ENCODE assay signal across 9 cellular contexts in genomic region chr15:88649753-88650551, GRCh38. TPM values are rescaled to one million over a fixed set of nuclear protein-coding genes. Genes with fewer than 3 reads are reported as not detected.
A peak's percentile ranks its signal among the peaks of the same experiment; 100 is the strongest.
DNase-seq lines count a peak whose midpoint lies in the region; ATAC-seq, FAIRE-seq and TF ChIP-seq lines count a peak whose summit lies in the region.
"Had no signal": no experiment of that assay in that cellular context is flagged by ENCODE, and none has a peak within 500 bp of the region (broad histone marks: within the 10 kb centered on the region; RNA-seq: fewer than 3 reads in every experiment).

No MANE protein-coding gene starts in this region.

- no peak overlapping the region for H3K4me3 Mint-ChIP-seq in GM23338
- H3K4me3 Mint-ChIP-seq in activated B cell treated with CpG ODN at 0.5 μM for 24 hours, result peak overlapping the region; percentile 66

- no peaks in the 10 kb centered on the region for H3K36me3 Mint-ChIP-seq in GM23338 (ENCODE audit: low read depth)
- peaks cover 63% of the 10 kb centered on the region for H3K36me3 Mint-ChIP-seq in activated B cell treated with CpG ODN at 0.5 μM for 24 hours (ENCODE audit: low read depth)

- no peak for FAIRE-seq in small intestine (lab: Jason Lieb, UNC)

- no peak for TF ChIP-seq EP300 in gastroesophageal sphincter (IDR thresholded peaks at IDR 0.05)

- H3K4me3 ChIP-seq in GM23338, result no peak overlapping the region
- H3K4me3 ChIP-seq in gastroesophageal sphincter, result no peak overlapping the region
- no peak overlapping the region for H3K4me3 ChIP-seq in small intestine (ENCODE audit: low read depth in 1 of 2, low read length in 2 of 2)
- H3K4me3 ChIP-seq in Karpas-422 (ENCODE audit: low read length), result no peak overlapping the region

- no peaks in the 10 kb centered on the region for H3F3A ChIP-seq in GM23338 (replicated peaks; ENCODE audit: low read depth)

- TF ChIP-seq POLR2A in gastroesophageal sphincter (IDR thresholded peaks at IDR 0.05), result no peak

- H3K9me2 ChIP-seq in GM23338 (ENCODE audit: insufficient read depth), result no peaks in the 10 kb centered on the region
- no peaks in the 10 kb centered on the region for H3K9me2 ChIP-seq in Karpas-422 (replicated peaks; ENCODE audit: insufficient read depth, low read length)

- H3K9ac ChIP-seq in Karpas-422 (ENCODE audit: low read length), result no peak overlapping the region

- H3K4me1 Mint-ChIP-seq in GM23338, result peaks cover 26% of the 10 kb centered on the region
- H3K4me1 Mint-ChIP-seq in activated B cell treated with CpG ODN at 0.5 μM for 24 hours, result peaks cover 92% of the 10 kb centered on the region

- intact Hi-C loops in activated B cell treated with CpG ODN at 0.5 μM for 24 hours (cut with micrococcal nuclease), result no loop called here

- H3K27ac ChIP-seq in GM23338 (ENCODE audit: low read depth) (no peak overlapping the region), gastroesophageal sphincter (peak overlapping the region in 3 of 4 donors; percentile 8 to 61 (median 22)), small intestine (ENCODE audit: low read depth in 1 of 2, low read length in 1 of 2) (peak overlapping the region; percentile 9 to 85), Karpas-422 (ENCODE audit: low read length) (no peak overlapping the region)

- H3K27ac Mint-ChIP-seq in GM23338, result peak overlapping the region; percentile 75; the same call in 1 of the 2 replicates
- peak overlapping the region; percentile 96 for H3K27ac Mint-ChIP-seq in activated B cell treated with CpG ODN at 0.5 μM for 24 hours

- H3K36me3 ChIP-seq in GM23338 (ENCODE audit: insufficient read depth) (no peaks in the 10 kb centered on the region), gastroesophageal sphincter (no peaks in the 10 kb centered on the region), small intestine (ENCODE audit: control insufficient read depth in 2 of 2, insufficient read depth in 2 of 2, low read length in 2 of 2) (peaks cover 0 to 8% of the 10 kb centered on the region in 2 donors), Karpas-422 (ENCODE audit: insufficient read depth, low read length) (peaks cover 5% of the 10 kb centered on the region; the same call in 1 of the 2 replicates)

- POLR2A ChIA-PET in activated B cell treated with CpG ODN at 0.5 μM for 24 hours (lab: Charles Lee), result interaction anchor here (0.5 to 1.7 kb wide), 8 partner anchors 9 to 438 kb away, joined by 3 to 6 read pairs (median 4); partner anchors contain the start of genes ABHD2 and AEN

- WGBS in gastroesophageal sphincter (ENCODE audit: low coverage in 1 of 2), 2 donors, result no CpG with 5 or more reads among the region's 23 CpGs
- 83 to 91% (median 83%) methylated on average over 23 of the region's 23 CpGs for WGBS in small intestine, 3 donors

- H3K9me3 ChIP-seq in gastroesophageal sphincter (no peaks in the 10 kb centered on the region), small intestine (ENCODE audit: control insufficient read depth, low read depth) (no peaks in the 10 kb centered on the region), Karpas-422 (ENCODE audit: low read length) (no peaks in the 10 kb centered on the region)

- H4K20me1 ChIP-seq in GM23338 (replicated peaks; ENCODE audit: insufficient read depth) (no peaks in the 10 kb centered on the region), Karpas-422 (ENCODE audit: insufficient read depth, low read depth, low read length) (no peaks in the 10 kb centered on the region)

- ATAC-seq in GM23338 (peak; percentile 12; the same call in 2 of the 3 replicates), activated B cell treated with CpG ODN at 0.5 μM for 24 hours (ENCODE audit: low read depth) (no peak), gastroesophageal sphincter (no peak), HG03521 (IDR thresholded peaks at IDR 0.05; ENCODE audit: unreplicated experiment) (no peak)

- DNase-seq in GM23338 (ENCODE audit: low spot score), result no peak
- peak; percentile 13 for DNase-seq in activated B cell treated with CpG ODN at 0.5 μM for 24 hours
- no peak for DNase-seq in small intestine
- DNase-seq in Karpas-422, result no peak
- DNase-seq in AML-193 (lab: John Stamatoyannopoulos, UW), result no peak
- no peak for DNase-seq in epidermal melanocyte (ENCODE audit: insufficient read length, low spot score)
- DNase-seq: MM.1S had no signal

- CTCF ChIA-PET in activated B cell treated with CpG ODN at 0.5 μM for 24 hours (lab: Charles Lee), result interaction anchor here (0.6 to 1.5 kb wide), 3 partner anchors 14 to 1352 kb away, joined by 3 read pairs; no protein-coding TSS in a partner anchor

- no peaks in the 10 kb centered on the region for H3K9me3 Mint-ChIP-seq in GM23338
- H3K9me3 Mint-ChIP-seq in activated B cell treated with CpG ODN at 0.5 μM for 24 hours, result no peaks in the 10 kb centered on the region

- H3K4me1 ChIP-seq in GM23338 (ENCODE audit: insufficient read depth), result peaks cover 7% of the 10 kb centered on the region; the same call in 1 of the 2 replicates
- H3K4me1 ChIP-seq in gastroesophageal sphincter, result peaks cover 0 to 22% (median 0%) of the 10 kb centered on the region in 3 donors
- peaks cover 10 to 15% of the 10 kb centered on the region in 2 donors for H3K4me1 ChIP-seq in small intestine (ENCODE audit: control insufficient read depth in 2 of 2, insufficient read depth in 1 of 2, low read depth in 1 of 2, low read length in 1 of 2)
- H3K4me1 ChIP-seq in Karpas-422 (ENCODE audit: low read length), result peaks cover 45% of the 10 kb centered on the region

- no peak overlapping the region for H2AFZ ChIP-seq in GM23338
- H2AFZ ChIP-seq in Karpas-422 (ENCODE audit: low read length), result no peak overlapping the region

- H3K79me2 ChIP-seq in GM23338 (replicated peaks; ENCODE audit: insufficient read depth) (no peaks in the 10 kb centered on the region), Karpas-422 (ENCODE audit: low read length) (peaks cover 4% of the 10 kb centered on the region; the same call in 1 of the 2 replicates)

- H3K27me3 Mint-ChIP-seq in GM23338 (ENCODE audit: insufficient read depth, low read depth, poor library complexity), result peaks cover 5% of the 10 kb centered on the region
- no peaks in the 10 kb centered on the region for H3K27me3 Mint-ChIP-seq in activated B cell treated with CpG ODN at 0.5 μM for 24 hours

- H3K27me3 ChIP-seq in GM23338 (ENCODE audit: insufficient read depth), result no peaks in the 10 kb centered on the region
- no peaks in the 10 kb centered on the region for H3K27me3 ChIP-seq in gastroesophageal sphincter
- H3K27me3 ChIP-seq in small intestine (ENCODE audit: control insufficient read depth in 2 of 2, insufficient read depth in 2 of 2, low read length in 2 of 2), result no peaks in the 10 kb centered on the region
- no peaks in the 10 kb centered on the region for H3K27me3 ChIP-seq in Karpas-422 (ENCODE audit: low read length)

- no peak overlapping the region for H3K4me2 ChIP-seq in GM23338
- H3K4me2 ChIP-seq in Karpas-422 (ENCODE audit: low read depth, low read length, poor library complexity, severe bottlenecking), result no peak overlapping the region

- TF ChIP-seq CTCF in GM23338 (conservative IDR thresholded peaks at IDR 0.05; ENCODE audit: low read depth in 2 of 2) (no peak), activated B cell treated with CpG ODN at 0.5 μM for 24 hours (IDR thresholded peaks at IDR 0.05) (no peak), gastroesophageal sphincter (IDR thresholded peaks at IDR 0.05) (no peak)

TF ChIP-seq in GM23338, 12 proteins besides CTCF, POLR2A, EP300 and RAD21 (continues in another document):
- TF ChIP-seq, protein P1, sequence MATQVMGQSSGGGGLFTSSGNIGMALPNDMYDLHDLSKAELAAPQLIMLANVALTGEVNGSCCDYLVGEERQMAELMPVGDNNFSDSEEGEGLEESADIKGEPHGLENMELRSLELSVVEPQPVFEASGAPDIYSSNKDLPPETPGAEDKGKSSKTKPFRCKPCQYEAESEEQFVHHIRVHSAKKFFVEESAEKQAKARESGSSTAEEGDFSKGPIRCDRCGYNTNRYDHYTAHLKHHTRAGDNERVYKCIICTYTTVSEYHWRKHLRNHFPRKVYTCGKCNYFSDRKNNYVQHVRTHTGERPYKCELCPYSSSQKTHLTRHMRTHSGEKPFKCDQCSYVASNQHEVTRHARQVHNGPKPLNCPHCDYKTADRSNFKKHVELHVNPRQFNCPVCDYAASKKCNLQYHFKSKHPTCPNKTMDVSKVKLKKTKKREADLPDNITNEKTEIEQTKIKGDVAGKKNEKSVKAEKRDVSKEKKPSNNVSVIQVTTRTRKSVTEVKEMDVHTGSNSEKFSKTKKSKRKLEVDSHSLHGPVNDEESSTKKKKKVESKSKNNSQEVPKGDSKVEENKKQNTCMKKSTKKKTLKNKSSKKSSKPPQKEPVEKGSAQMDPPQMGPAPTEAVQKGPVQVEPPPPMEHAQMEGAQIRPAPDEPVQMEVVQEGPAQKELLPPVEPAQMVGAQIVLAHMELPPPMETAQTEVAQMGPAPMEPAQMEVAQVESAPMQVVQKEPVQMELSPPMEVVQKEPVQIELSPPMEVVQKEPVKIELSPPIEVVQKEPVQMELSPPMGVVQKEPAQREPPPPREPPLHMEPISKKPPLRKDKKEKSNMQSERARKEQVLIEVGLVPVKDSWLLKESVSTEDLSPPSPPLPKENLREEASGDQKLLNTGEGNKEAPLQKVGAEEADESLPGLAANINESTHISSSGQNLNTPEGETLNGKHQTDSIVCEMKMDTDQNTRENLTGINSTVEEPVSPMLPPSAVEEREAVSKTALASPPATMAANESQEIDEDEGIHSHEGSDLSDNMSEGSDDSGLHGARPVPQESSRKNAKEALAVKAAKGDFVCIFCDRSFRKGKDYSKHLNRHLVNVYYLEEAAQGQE (IDR thresholded peaks at IDR 0.05; ENCODE audit: unreplicated experiment), result no peak
- no peak for TF ChIP-seq JUNB (IDR thresholded peaks at IDR 0.05; ENCODE audit: unreplicated experiment)

RNA-seq across cellular contexts. Expression of gene ISG20, which starts 11.1 kb away (rescaled TPM):
- 1.1 and 3.7 TPM in 2 replicates for total RNA-seq in GM23338 (2014; rRNA removed; shearing (Covaris generic))
- 3.2 and 4.9 TPM in 2 replicates for polyA plus RNA-seq in GM23338 (2016; fragmentation: Nextera tagmentation; extraction: Ambion mirVana)
- 84.6 and 87.1 TPM in 2 replicates for total RNA-seq in activated B cell treated with CpG ODN at 0.5 μM for 24 hours
- 1 to 10 TPM; 2.5 to 8.7 (median 5.9) TPM for total RNA-seq in gastroesophageal sphincter
- polyA plus RNA-seq in small intestine, result 100 to 1,000 TPM in 2 of 3 donors, 10 to 100 TPM in 1; 64.5 to 434 (median 132) TPM
- 112 and 259 TPM in 2 replicates for total RNA-seq in Karpas-422 (2014; rRNA removed; shearing (Covaris generic); ENCODE audit: low replicate concordance)

RNA-seq across cellular contexts. Expression of gene AEN, which starts 28.8 kb away (rescaled TPM):
- 218 and 220 TPM in 2 replicates for total RNA-seq in GM23338 (2014; rRNA removed; shearing (Covaris generic))
- polyA plus RNA-seq in GM23338 (2016; fragmentation: Nextera tagmentation; extraction: Ambion mirVana) (76.6 and 82.3 TPM in 2 replicates), small intestine (10 to 100 TPM in 2 of 3 donors, 1 to 10 TPM in 1; 5.4 to 16.8 (median 14.4) TPM)
- total RNA-seq in activated B cell treated with CpG ODN at 0.5 μM for 24 hours (40.1 and 41.9 TPM in 2 replicates), gastroesophageal sphincter (10 to 100 TPM; 11.0 to 23.4 (median 18.1) TPM)
- 18.1 and 36.3 TPM in 2 replicates for total RNA-seq in Karpas-422 (2014; rRNA removed; shearing (Covaris generic); ENCODE audit: low replicate concordance)

Comparison
In these comparisons a context has a peak if more than half of its experiments do, and no peak if none do; other contexts are left out.
1. H3K27ac ChIP-seq: peak in gastroesophageal sphincter (3 of 4) and small intestine (2 of 2); none in GM23338 (single experiment) and Karpas-422 (single experiment).